ENCODE assay signal across 16 cellular contexts in the genomic region with DNA sequence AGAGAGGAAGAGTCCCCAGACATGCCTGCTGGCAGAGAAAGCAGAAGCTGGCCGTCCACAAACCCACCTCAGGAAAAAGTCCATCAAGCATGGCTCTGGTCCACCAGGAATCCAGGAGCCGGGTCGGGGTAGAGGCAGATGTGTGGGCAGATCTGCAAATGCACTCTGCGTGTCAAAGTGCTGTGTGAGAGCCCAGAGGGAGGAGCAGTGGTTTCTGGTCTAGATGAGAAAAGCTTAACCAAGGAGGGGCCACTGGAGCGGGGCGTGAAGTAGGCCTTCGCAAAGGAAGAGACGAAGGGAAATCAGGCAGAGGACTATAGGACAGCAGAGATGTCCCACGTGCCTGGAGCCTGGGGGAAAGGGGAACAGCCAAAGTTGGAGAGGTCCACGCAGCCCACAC. TPM values are rescaled to one million over a fixed set of nuclear protein-coding genes. Genes with fewer than 3 reads are reported as not detected.
DNase-seq lines count a peak whose midpoint lies in the region; ATAC-seq, FAIRE-seq and TF ChIP-seq lines count a peak whose summit lies in the region.
"Had no signal": no experiment of that assay in that cellular context is flagged by ENCODE, and none has a peak within 500 bp of the region (broad histone marks: within the 10 kb centered on the region; RNA-seq: fewer than 3 reads in every experiment).

No MANE protein-coding gene starts in this region.

- TF ChIP-seq POLR2A in H1 (IDR thresholded peaks at IDR 0.05; ENCODE audit: control extremely low read depth in 1 of 2, low read depth in 2 of 2, low read length in 2 of 2), result no peak

- H4K12ac ChIP-seq in trophoblast cell (ENCODE audit: low read depth, low read length), result no peak overlapping the region

- no peak overlapping the region for H4K91ac ChIP-seq in H1 (replicated peaks; ENCODE audit: insufficient read length, low read length)
- no peak overlapping the region for H4K91ac ChIP-seq in trophoblast cell (ENCODE audit: low read depth, low read length)

- no peaks in the 10 kb centered on the region for H3K79me1 ChIP-seq in H1 (ENCODE audit: low read depth, low read length)
- no peaks in the 10 kb centered on the region for H3K79me1 ChIP-seq in trophoblast cell (ENCODE audit: low read length)

- 79% methylated on average over 10 of the region's 10 CpGs; no CpG with 5 or more reads in 1 of the 2 experiments for WGBS in H1 (ENCODE audit: extremely low coverage in 1 of 2, insufficient coverage in 1 of 2, insufficient read length in 1 of 2, insufficient replicate concordance in 2 of 2, low coverage in 1 of 2, low lambda C conversion rate in 2 of 2, missing lambda C conversion rate in 1 of 2), 2 experiments
- WGBS in trophoblast cell (ENCODE audit: extremely low coverage, insufficient coverage, insufficient read length), result no CpG with 5 or more reads among the region's 10 CpGs

- no peak overlapping the region; the same call in 1 of the 2 replicates for H2BK12ac ChIP-seq in H1 (ENCODE audit: low read depth, low read length)
- H2BK12ac ChIP-seq in trophoblast cell (ENCODE audit: low read length), result no peak overlapping the region

- TF ChIP-seq CTCF in AG10803 (conservative IDR thresholded peaks at IDR 0.05; ENCODE audit: low read length) (no peak), H1 (IDR thresholded peaks at IDR 0.05; ENCODE audit: control extremely low read depth in 1 of 3, insufficient read depth in 1 of 3, low read depth in 1 of 3, low read length in 3 of 3) (no peak), omental fat pad (IDR thresholded peaks at IDR 0.05) (no peak)

- H3K4me3 ChIP-seq in AG10803 (ENCODE audit: low read length) (peak overlapping the region; percentile 32), H1 (ENCODE audit: extremely low read depth in 1 of 4, insufficient read depth in 2 of 4, low read depth in 3 of 4, low read length in 4 of 4) (no peak overlapping the region), trophoblast cell (ENCODE audit: low read depth, low read length) (no peak overlapping the region)
- H3K4me3 ChIP-seq: K562 had no signal

- H4K5ac ChIP-seq in H1 (ENCODE audit: insufficient read length, low read depth, low read length), result no peak overlapping the region

- H3K36me3 ChIP-seq in H1 (ENCODE audit: control insufficient read depth in 2 of 4, insufficient read depth in 4 of 4, low read length in 3 of 4) (no peaks in the 10 kb centered on the region), trophoblast cell (ENCODE audit: control insufficient read depth in 1 of 2, insufficient read depth in 2 of 2, low read length in 2 of 2) (no peaks in the 10 kb centered on the region)

- CTCF ChIA-PET in H1 (lab: Charles Lee; ENCODE audit: partially characterized antibody), result no interaction called here

- DNase-seq in AG10803 (ENCODE audit: low read depth), result peak; percentile 82
- peak; percentile 53 for DNase-seq in GM04504 (ENCODE audit: low read depth)
- no peak for DNase-seq in H1 (ENCODE audit: low read depth in 1 of 2, low spot score in 2 of 2)
- DNase-seq in omental fat pad (ENCODE audit: low spot score), result no peak
- DNase-seq in trophoblast cell, result no peak
- DNase-seq in KBM-7, result no peak
- no peak for DNase-seq in NCI-H526 treated with DMSO at 0.1 percent for 48 hours (lab: John Stamatoyannopoulos, UW)
- DNase-seq: CD4-positive, alpha-beta T cell; NCI-H1436; NCI-H2081 treated with DMSO at 0.1 percent for 48 hours; NCI-H2227 treated with DMSO at 0.1 percent for 48 hours; NCI-H524 treated with DMSO at 0.1 percent for 48 hours; OCI-M1; SIG-M5 had no signal

- H3K9ac ChIP-seq in H1 (replicated peaks in 1 of 4; ENCODE audit: extremely low read depth in 1 of 4, low read depth in 3 of 4, low read length in 3 of 4) (no peak overlapping the region), trophoblast cell (ENCODE audit: low read length) (no peak overlapping the region)

- H3K79me2 ChIP-seq in H1 (ENCODE audit: control insufficient read depth in 1 of 2, insufficient read depth in 2 of 2, low read length in 2 of 2) (no peaks in the 10 kb centered on the region), trophoblast cell (ENCODE audit: control insufficient read depth, insufficient read depth, low read length, poor library complexity) (no peaks in the 10 kb centered on the region)

- H3K23me2 ChIP-seq in H1 (ENCODE audit: low read depth, low read length), result no peaks in the 10 kb centered on the region

- H3K27me3 ChIP-seq in H1 (replicated peaks in 1 of 4; ENCODE audit: control insufficient read depth in 3 of 4, extremely low read depth in 1 of 4, insufficient read depth in 3 of 4, low read length in 3 of 4) (no peaks in the 10 kb centered on the region), trophoblast cell (ENCODE audit: insufficient read depth, low read length) (no peaks in the 10 kb centered on the region)

- H2BK20ac ChIP-seq in H1 (ENCODE audit: low read length), result no peak overlapping the region

- H3K18ac ChIP-seq in H1 (ENCODE audit: extremely low read depth, low read length), result 0 out of 2 replicates have a peak overlapping the region, but pooled peaks have one; percentile 27
- no peak overlapping the region for H3K18ac ChIP-seq in trophoblast cell (ENCODE audit: low read length)

- peak; percentile 12 for ATAC-seq in omental fat pad (ENCODE audit: low FRiP score)
- ATAC-seq: HCT116, K562 had no signal

- H4K8ac ChIP-seq in H1 (ENCODE audit: extremely low read depth, insufficient read depth, low read length) (no peak overlapping the region), trophoblast cell (ENCODE audit: low read depth, low read length) (no peak overlapping the region)

- H2AFZ ChIP-seq in H1 (ENCODE audit: low read length) (no peak overlapping the region), trophoblast cell (ENCODE audit: insufficient read depth, low read length, poor library complexity) (no peak overlapping the region)

- no peak for TF ChIP-seq RAD21 in H1 (IDR thresholded peaks at IDR 0.05 in 1 of 2, conservative IDR thresholded peaks at IDR 0.05 in 1 of 2; ENCODE audit: low read depth in 2 of 2, low read length in 2 of 2)

- no peak overlapping the region for H2AK5ac ChIP-seq in H1 (ENCODE audit: low read depth, low read length)
- no peak overlapping the region for H2AK5ac ChIP-seq in trophoblast cell (ENCODE audit: low read length)

- H3K14ac ChIP-seq in H1 (ENCODE audit: insufficient read length) (no peak overlapping the region), trophoblast cell (ENCODE audit: low read length) (no peak overlapping the region)

- no peak overlapping the region for H2BK5ac ChIP-seq in H1 (ENCODE audit: low read depth, low read length)
- H2BK5ac ChIP-seq in trophoblast cell (ENCODE audit: low read depth, low read length, poor library complexity), result no peak overlapping the region

- no peak for TF ChIP-seq EP300 in H1 (IDR thresholded peaks at IDR 0.05; ENCODE audit: borderline replicate concordance in 1 of 2, low read depth in 2 of 2, low read length in 2 of 2)

- H3K9me3 ChIP-seq in H1 (ENCODE audit: insufficient read depth in 2 of 2, low read depth in 1 of 2, low read length in 1 of 2) (no peaks in the 10 kb centered on the region), trophoblast cell (ENCODE audit: insufficient read depth, low read depth, low read length) (no peaks in the 10 kb centered on the region)

- H2BK15ac ChIP-seq in H1 (ENCODE audit: low read length), result no peak overlapping the region

- H3K23ac ChIP-seq in H1 (ENCODE audit: insufficient read length) (no peak overlapping the region), trophoblast cell (ENCODE audit: low read length) (no peak overlapping the region)

- peaks cover 0 to 1% of the 10 kb centered on the region in 2 experiments for H4K20me1 ChIP-seq in H1 (replicated peaks in 1 of 2; ENCODE audit: control insufficient read depth in 1 of 2, insufficient read depth in 2 of 2, low read length in 2 of 2)

- FAIRE-seq in H1 (lab: Jason Lieb, UNC), result no peak
- FAIRE-seq: K562 had no signal

- H3K27ac ChIP-seq in H1 (ENCODE audit: low read depth, low read length), result no peak overlapping the region
- no peak overlapping the region for H3K27ac ChIP-seq in trophoblast cell (ENCODE audit: low read depth, low read length)

- POLR2A ChIA-PET in H1 (lab: Charles Lee; ENCODE audit: partially characterized antibody), result no interaction called here

- no peak overlapping the region for H3K4ac ChIP-seq in H1 (replicated peaks; ENCODE audit: insufficient read length, low read depth, low read length)
- H3K4ac ChIP-seq in trophoblast cell (ENCODE audit: low read depth, low read length), result no peak overlapping the region

- in situ Hi-C loops in KBM-7 (cut with MboI; ENCODE audit: low pct_unique_long_range_greater_than_20kb, low sequenced_read_pairs), result no loop called here

- no peak overlapping the region for H3K56ac ChIP-seq in H1 (replicated peaks; ENCODE audit: insufficient read length, low read depth, low read length)

- H3K4me2 ChIP-seq in H1 (ENCODE audit: insufficient read depth in 1 of 2, low read depth in 2 of 2, low read length in 2 of 2) (no peak overlapping the region), trophoblast cell (ENCODE audit: low read length) (no peak overlapping the region)

- H2BK120ac ChIP-seq in H1 (replicated peaks; ENCODE audit: low read depth, low read length) (no peak overlapping the region), trophoblast cell (ENCODE audit: insufficient read depth, low read length, poor library complexity) (no peak overlapping the region)

- H3K4me1 ChIP-seq in H1 (replicated peaks in 1 of 4; ENCODE audit: control insufficient read depth in 3 of 4, insufficient read depth in 4 of 4, low read length in 3 of 4) (0 out of 7 replicates have a peak, but pooled peaks cover 0 to 2% (median 0%) of the 10 kb centered on the region in 4 experiments), trophoblast cell (ENCODE audit: control insufficient read depth in 1 of 2, insufficient read depth in 2 of 2, low read length in 2 of 2) (no peaks in the 10 kb centered on the region)

TF ChIP-seq in H1, 55 proteins besides CTCF, POLR2A, EP300 and RAD21 (continues in another document):
- TF ChIP-seq FOSL1 (IDR thresholded peaks at IDR 0.05; ENCODE audit: insufficient read depth, low read depth, low read length) (no peak), JUND (IDR thresholded peaks at IDR 0.05; ENCODE audit: low read length) (no peak), KDM5A (IDR thresholded peaks at IDR 0.05; ENCODE audit: low read length) (no peak), CBX5 (IDR thresholded peaks at IDR 0.05; ENCODE audit: low read depth, low read length) (no peak), GABPA (IDR thresholded peaks at IDR 0.05; ENCODE audit: borderline replicate concordance, insufficient read depth, low read length) (no peak)

RNA-seq across cellular contexts. Expression of a gene that starts 40.1 kb away (rescaled TPM):
- total RNA-seq in H1 (2021; fragmentation: NEBNext Ultra II Directional; extraction: Animal tissue kit (Norgen Biotek cat#: 25700)), result 0.80 and 0.86 TPM in 2 replicates
- polyA plus RNA-seq in H1 (2011; rRNA removed), result 0.56 and 0.97 TPM in 2 replicates
- 0.94 TPM for polyA plus RNA-seq in H1 (2011; cell fraction: cytosol; rRNA removed)
- 0.96 TPM for polyA plus RNA-seq in H1 (2011; cell fraction: nucleus; rRNA removed)
- 0.64 to 1.3 TPM (median 0.95 TPM) in 4 replicates for polyA plus RNA-seq in H1 (2012, experiment 1 of 2)
- polyA plus RNA-seq in H1 (2012, experiment 2 of 2), result 0.72 TPM
- 0.79 TPM for polyA plus RNA-seq in H1 (2013, experiment 1 of 2)
- 0.96 TPM for polyA plus RNA-seq in H1 (2013, experiment 2 of 2)
- polyA minus RNA-seq in H1 (2011; rRNA and poly(A)+ RNA removed), result 0.66 and 0.91 TPM in 2 replicates
- polyA minus RNA-seq in H1 (2011; cell fraction: cytosol; rRNA and poly(A)+ RNA removed), result 1.2 TPM
- polyA minus RNA-seq in H1 (2011; cell fraction: nucleus; rRNA and poly(A)+ RNA removed), result 1.3 TPM
- 10 to 100 TPM in 2 of 4 donors, 1 to 10 TPM in 2; 7.0 to 16.0 (median 10.2) TPM for total RNA-seq in omental fat pad
- 1.0 and 1.1 TPM in 2 replicates for polyA plus RNA-seq in trophoblast cell (2013)

Comparison
In these comparisons a context has a peak if more than half of its experiments do, and no peak if none do; other contexts are left out.
1. DNase-seq: peak in AG10803 (single experiment) and GM04504 (single experiment); none in H1 (0 of 2), omental fat pad (single experiment), trophoblast cell (0 of 2), KBM-7 (single experiment) and NCI-H526 treated with DMSO at 0.1 percent for 48 hours (single experiment).